8 cellular contexts compared by ENCODE assay signal in genomic region chr1:226029093-226029496, GRCh38. TPM values are rescaled to one million over a fixed set of nuclear protein-coding genes. Genes with fewer than 3 reads are reported as not detected.
A peak's percentile ranks its signal among the peaks of the same experiment; 100 is the strongest.
DNase-seq lines count a peak whose midpoint lies in the region; ATAC-seq, FAIRE-seq and TF ChIP-seq lines count a peak whose summit lies in the region.

No MANE protein-coding gene starts in this region.

- TF ChIP-seq RAD21 in K562 (CRISPR knock-in tag; conservative IDR thresholded peaks at IDR 0.05 in 1 of 2, IDR thresholded peaks at IDR 0.05 in 1 of 2): no peak

- TF ChIP-seq CTCF in GM10248 (IDR thresholded peaks at IDR 0.05; ENCODE audit: control extremely low read depth, extremely low read depth, low read depth, missing control alignments) (no peak), K562 (IDR thresholded peaks at IDR 0.05 in 2 of 3, conservative IDR thresholded peaks at IDR 0.05 in 1 of 3; ENCODE audit: insufficient read depth in 2 of 3, low read depth in 1 of 3, low read length in 3 of 3) (no peak)

- TF ChIP-seq EP300 in K562 (IDR thresholded peaks at IDR 0.05; ENCODE audit: low read length): no peak

- no peak overlapping the region for H3K4me3 ChIP-seq in K562

- CTCF ChIA-PET in GM10248 (lab: Yijun Ruan, JAX): interaction anchor here (0.9 to 4.0 kb wide), 6 partner anchors 12 to 66 kb away, joined by 3 to 22 read pairs (median 3); partner anchors contain the start of gene H3-3A
- CTCF ChIA-PET in K562 (lab: Yijun Ruan, JAX; ENCODE audit: low intra/inter-chr PET ratio): no interaction called here

- H3K27me3 ChIP-seq in K562 (ENCODE audit: control insufficient read depth in 2 of 2, insufficient read depth in 2 of 2, low read length in 2 of 2): no peaks in the 10 kb centered on the region

- DNase-seq in GM10248 (ENCODE audit: extremely low spot score): peak; percentile 64
- DNase-seq in K562 (ENCODE audit: extremely low read depth in 1 of 4, low spot score in 3 of 4): peak in 1 of 4 experiments; percentile 56
- DNase-seq in NCI-H2171 treated with DMSO at 0.1 percent for 48 hours (lab: John Stamatoyannopoulos, UW): no peak
- DNase-seq in midbrain (lab: John Stamatoyannopoulos, UW): no peak
- DNase-seq in NCI-H82 treated with DMSO at 0.1 percent for 48 hours (lab: John Stamatoyannopoulos, UW; ENCODE audit: unreplicated experiment): no peak
- DNase-seq in activated gamma-delta T cell (lab: John Stamatoyannopoulos, UW): no peak

- peaks cover 7 to 17% of the 10 kb centered on the region in 2 experiments; a peak in 3 of 5 replicates for H3K4me1 ChIP-seq in K562 (replicated peaks in 1 of 2; ENCODE audit: control insufficient read depth in 2 of 2, insufficient read depth in 2 of 2, low read length in 2 of 2)

- no peaks in the 10 kb centered on the region for H3K9me3 ChIP-seq in K562 (replicated peaks; ENCODE audit: control insufficient read depth, insufficient read depth, low read depth, low read length)

- no peak for FAIRE-seq in K562 (lab: Jason Lieb, UNC)

- POLR2A ChIA-PET in GM10248 (lab: Yijun Ruan, JAX) (interaction anchor here (0.6 to 1.7 kb wide), 9 partner anchors 8 to 633 kb away, joined by 3 to 18 read pairs (median 4); partner anchors contain the start of genes H3-3A and SDE2), K562 (lab: Yijun Ruan, JAX) (interaction anchor here (0.6 to 1.2 kb wide), 4 partner anchors 30 to 76 kb away, joined by 3 to 5 read pairs (median 3); partner anchors contain the start of gene SDE2)

- H3K9me1 ChIP-seq in K562 (ENCODE audit: control insufficient read depth, insufficient read depth, low read length): no peaks in the 10 kb centered on the region

- no peak for TF ChIP-seq POLR2A in K562 (conservative IDR thresholded peaks at IDR 0.05)

- H3K79me2 ChIP-seq in K562 (ENCODE audit: control insufficient read depth, insufficient read depth, low read length): no peaks in the 10 kb centered on the region

- intact Hi-C loops in K562 (cut with micrococcal nuclease): no loop called here

- ATAC-seq in GM21381 (IDR thresholded peaks at IDR 0.05; ENCODE audit: unreplicated experiment) (peak; percentile 85), HG03432 (IDR thresholded peaks at IDR 0.05; ENCODE audit: unreplicated experiment) (peak; percentile 84), K562 (peak; percentile 58)

- BruUV-seq in K562 (replicated peaks; lab: Mats Ljungman, UMichigan): no TSS peak

- peak overlapping the region; percentile 15; the same call in 1 of the 3 replicates for H3K27ac ChIP-seq in K562 (ENCODE audit: extremely low read depth, low read depth, low read length)

- H4K20me1 ChIP-seq in K562 (replicated peaks; ENCODE audit: control insufficient read depth, insufficient read depth, low read length): no peaks in the 10 kb centered on the region

- peak overlapping the region; percentile 7; the same call in 1 of the 2 replicates for H3K4me2 ChIP-seq in K562 (ENCODE audit: insufficient read depth, low read length)

- no peak overlapping the region for H3K9ac ChIP-seq in K562 (ENCODE audit: insufficient read depth in 1 of 2, low read depth in 2 of 2, low read length in 2 of 2)

- peak overlapping the region; percentile 87 for H2AFZ ChIP-seq in K562 (ENCODE audit: low read depth, low read length)

- 36% methylated on average over 7 of the region's 7 CpGs for WGBS in K562 (ENCODE audit: insufficient coverage, low coverage, missing lambda C conversion rate)

- H3K36me3 ChIP-seq in K562 (ENCODE audit: control insufficient read depth, insufficient read depth, low read length): no peaks in the 10 kb centered on the region

- in situ Hi-C loops in K562 (cut with MboI): no loop called here

TF ChIP-seq in K562, 482 proteins besides CTCF, POLR2A, EP300 and RAD21 (continues in another document):
- TF ChIP-seq TCF7 (IDR thresholded peaks at IDR 0.05; ENCODE audit: borderline replicate concordance): no peak
- no peak for TF ChIP-seq POLR2H (tag; IDR thresholded peaks at IDR 0.05; ENCODE audit: low read depth)
- TF ChIP-seq, protein P1, sequence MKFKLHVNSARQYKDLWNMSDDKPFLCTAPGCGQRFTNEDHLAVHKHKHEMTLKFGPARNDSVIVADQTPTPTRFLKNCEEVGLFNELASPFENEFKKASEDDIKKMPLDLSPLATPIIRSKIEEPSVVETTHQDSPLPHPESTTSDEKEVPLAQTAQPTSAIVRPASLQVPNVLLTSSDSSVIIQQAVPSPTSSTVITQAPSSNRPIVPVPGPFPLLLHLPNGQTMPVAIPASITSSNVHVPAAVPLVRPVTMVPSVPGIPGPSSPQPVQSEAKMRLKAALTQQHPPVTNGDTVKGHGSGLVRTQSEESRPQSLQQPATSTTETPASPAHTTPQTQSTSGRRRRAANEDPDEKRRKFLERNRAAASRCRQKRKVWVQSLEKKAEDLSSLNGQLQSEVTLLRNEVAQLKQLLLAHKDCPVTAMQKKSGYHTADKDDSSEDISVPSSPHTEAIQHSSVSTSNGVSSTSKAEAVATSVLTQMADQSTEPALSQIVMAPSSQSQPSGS (CRISPR knock-in tag; IDR thresholded peaks at IDR 0.05): no peak
- TF ChIP-seq C11orf30 (IDR thresholded peaks at IDR 0.05; ENCODE audit: low read depth): no peak
- no peak for TF ChIP-seq TFAM (CRISPR knock-in tag; conservative IDR thresholded peaks at IDR 0.05)
- TF ChIP-seq PRPF4 (IDR thresholded peaks at IDR 0.05; ENCODE audit: insufficient read depth, low read depth, low read length, poor library complexity, severe bottlenecking): no peak
- no peak for TF ChIP-seq YY1 (IDR thresholded peaks at IDR 0.05; ENCODE audit: borderline replicate concordance in 1 of 3, control insufficient read depth in 1 of 3, extremely low read depth in 1 of 3, insufficient read depth in 3 of 3, insufficient read length in 1 of 3, insufficient replicate concordance in 2 of 3, low read depth in 1 of 3, low read length in 2 of 3)
- no peak for TF ChIP-seq MCM3 (IDR thresholded peaks at IDR 0.05)
- no peak for TF ChIP-seq CBX8 (IDR thresholded peaks at IDR 0.05; ENCODE audit: borderline replicate concordance, extremely low read depth, low read depth, low read length, poor library complexity, severe bottlenecking)
- TF ChIP-seq XRCC5 (IDR thresholded peaks at IDR 0.05; ENCODE audit: low read depth, low read length): no peak
- peak; percentile 64; the same call in 1 of the 2 replicates for TF ChIP-seq FOXJ2 (tag; IDR thresholded peaks at IDR 0.05)

RNA-seq across cellular contexts. Expression of gene SDE2, which starts 30.0 kb away (rescaled TPM):
- total RNA-seq in K562 (2011; cell fraction: chromatin; rRNA removed; ENCODE audit: low replicate concordance): 30.3 and 54.4 TPM in 2 replicates
- total RNA-seq in K562 (2011; cell fraction: nucleolus; rRNA removed): 21.3 and 22.5 TPM in 2 replicates
- total RNA-seq in K562 (2011; cell fraction: nucleoplasm; rRNA removed): 40.9 and 49.1 TPM in 2 replicates
- total RNA-seq in K562 (2014; rRNA removed) (44.9 and 46.0 TPM in 2 replicates), K562 (2014; rRNA removed; fragmentation: Illumina TruSeq; extraction: Trizol) (62.3 and 72.5 TPM in 2 replicates), K562 (2015; rRNA removed; fragmentation: Illumina TruSeq; extraction: Trizol) (42.7 and 43.0 TPM in 2 replicates), K562 (2021) (45.3 and 50.5 TPM in 2 replicates)
- polyA plus RNA-seq in K562 (2011; rRNA removed) (35.6 and 49.1 TPM in 2 replicates), K562 (2014; fragmentation: Illumina TruSeq; extraction: Trizol) (35.7 and 39.9 TPM in 2 replicates), K562 (2014; fragmentation: Nextera tagmentation; extraction: Ambion mirVana) (10 to 100 TPM; 14.3 to 19.3 TPM), K562 (2014; rRNA removed) (44.6 and 46.1 TPM in 2 replicates)
- 19.9 and 37.9 TPM in 2 replicates for polyA plus RNA-seq in K562 (2011; cell fraction: cytosol; rRNA removed)
- polyA plus RNA-seq in K562 (2011; cell fraction: nucleus; rRNA removed): 10.7 and 11.3 TPM in 2 replicates
- polyA plus RNA-seq in K562 (2012): 13.2 and 19.6 TPM in 2 replicates
- 55.7 and 62.4 TPM in 2 replicates for polyA minus RNA-seq in K562 (2011; rRNA and poly(A)+ RNA removed)
- polyA minus RNA-seq in K562 (2011; cell fraction: cytosol; rRNA and poly(A)+ RNA removed): 24.8 and 29.7 TPM in 2 replicates
- 11.2 and 15.9 TPM in 2 replicates for polyA minus RNA-seq in K562 (2011; cell fraction: nucleus; rRNA and poly(A)+ RNA removed)

RNA-seq across cellular contexts. Expression of gene H3-3A, which starts 33.4 kb away (rescaled TPM):
- 33.3 and 126 TPM in 2 replicates for total RNA-seq in K562 (2011; cell fraction: chromatin; rRNA removed; ENCODE audit: low replicate concordance)
- 45.1 and 46.9 TPM in 2 replicates for total RNA-seq in K562 (2011; cell fraction: nucleolus; rRNA removed)
- 88.2 and 158 TPM in 2 replicates for total RNA-seq in K562 (2011; cell fraction: nucleoplasm; rRNA removed)
- total RNA-seq in K562 (2014; rRNA removed) (412 and 510 TPM in 2 replicates), K562 (2014; rRNA removed; fragmentation: Illumina TruSeq; extraction: Trizol) (517 and 565 TPM in 2 replicates), K562 (2015; rRNA removed; fragmentation: Illumina TruSeq; extraction: Trizol) (394 and 426 TPM in 2 replicates), K562 (2021) (808 and 835 TPM in 2 replicates)
- polyA plus RNA-seq in K562 (2011; rRNA removed) (812 and 877 TPM in 2 replicates), K562 (2014; fragmentation: Illumina TruSeq; extraction: Trizol) (758 and 923 TPM in 2 replicates), K562 (2014; fragmentation: Nextera tagmentation; extraction: Ambion mirVana) (100 to 1,000 TPM; 543 to 591 TPM), K562 (2014; rRNA removed) (975 and 1,083 TPM in 2 replicates)
- polyA plus RNA-seq in K562 (2011; cell fraction: cytosol; rRNA removed): 605 and 678 TPM in 2 replicates
- polyA plus RNA-seq in K562 (2011; cell fraction: nucleus; rRNA removed): 136 and 194 TPM in 2 replicates
- 834 and 880 TPM in 2 replicates for polyA plus RNA-seq in K562 (2012)
- polyA minus RNA-seq in K562 (2011; rRNA and poly(A)+ RNA removed): 127 and 157 TPM in 2 replicates
- 116 and 160 TPM in 2 replicates for polyA minus RNA-seq in K562 (2011; cell fraction: cytosol; rRNA and poly(A)+ RNA removed)
- 24.4 and 52.3 TPM in 2 replicates for polyA minus RNA-seq in K562 (2011; cell fraction: nucleus; rRNA and poly(A)+ RNA removed)
